11 cellular contexts compared by ENCODE assay signal in genomic region chr3:141482250-141482937, GRCh38.
DNase-seq lines count a peak whose midpoint lies in the region; TF ChIP-seq lines count a peak whose summit lies in the region.
"Had no signal": no experiment of that assay in that cellular context is flagged by ENCODE, and none has a peak within 500 bp of the region (broad histone marks: within the 10 kb centered on the region; RNA-seq: fewer than 3 reads in every experiment).

No MANE protein-coding gene starts in this region.

- DNase-seq in HFF-Myc (ENCODE audit: extremely low read depth, low read depth) (peak; percentile 24), SIG-M5 treated with dmso at 0.1 percent for 504 hours (lab: John Stamatoyannopoulos, UW; ENCODE audit: unreplicated experiment) (peak; percentile 69), fibroblast of pulmonary artery (ENCODE audit: low read depth) (peak; percentile 95), GM20000 (ENCODE audit: low spot score) (no peak), NCI-H524 treated with DMSO at 0.1 percent for 48 hours (lab: John Stamatoyannopoulos, UW) (no peak), globus pallidus (ENCODE audit: low spot score) (no peak)
- DNase-seq in stimulated activated CD4-positive, alpha-beta T cell treated with anti-CD3 and anti-CD28 coated beads, Interleukin-4, amount 100 ng/mL, for 4 hours = no peak
- DNase-seq: activated T-cell treated with anti-CD3 and anti-CD28 coated beads, Interleukin-2, amount 50 U/mL, for 1 hour; naive thymus-derived CD8-positive, alpha-beta T cell had no signal

- H3K4me3 ChIP-seq in ACC112 (ENCODE audit: low read depth, low read length) (no peak overlapping the region), HFF-Myc (replicated peaks; ENCODE audit: low read depth, low read length) (no peak overlapping the region), fibroblast of pulmonary artery (replicated peaks; ENCODE audit: low read depth, low read length) (no peak overlapping the region)

- peak overlapping the region; percentile 29 for H3K27ac ChIP-seq in ACC112 (ENCODE audit: low read depth, low read length)
- H3K27ac ChIP-seq: C4-2B had no signal

- H3K79me2 ChIP-seq in ACC112 (ENCODE audit: control insufficient read depth, insufficient read depth, low read length, unreplicated experiment) = peaks cover under 1% of the 10 kb centered on the region

- peaks cover 33% of the 10 kb centered on the region for H3K4me1 ChIP-seq in ACC112 (ENCODE audit: control insufficient read depth, insufficient read depth, low read length, unreplicated experiment)

- no peaks in the 10 kb centered on the region for H3K36me3 ChIP-seq in ACC112 (ENCODE audit: insufficient read depth, low read length)

- TF ChIP-seq CTCF in HFF-Myc (IDR thresholded peaks at IDR 0.05; ENCODE audit: low read depth, low read length, missing control alignments) (no peak), fibroblast of pulmonary artery (IDR thresholded peaks at IDR 0.05; ENCODE audit: low read length, missing control alignments) (no peak), GM20000 (IDR thresholded peaks at IDR 0.05; ENCODE audit: extremely low read depth, missing control alignments) (no peak)

- no peaks in the 10 kb centered on the region for H3K27me3 ChIP-seq in ACC112 (ENCODE audit: insufficient read depth, low read length)

- no peak overlapping the region for H2AFZ ChIP-seq in ACC112 (ENCODE audit: low read length, unreplicated experiment)

Comparison
In these comparisons a context has a peak if more than half of its experiments do, and no peak if none do; other contexts are left out.
1. DNase-seq: peak in HFF-Myc (single experiment), SIG-M5 treated with dmso at 0.1 percent for 504 hours (single experiment) and fibroblast of pulmonary artery (single experiment); none in GM20000 (single experiment), stimulated activated CD4-positive, alpha-beta T cell treated with anti-CD3 and anti-CD28 coated beads, Interleukin-4, amount 100 ng/mL, for 4 hours (0 of 2), NCI-H524 treated with DMSO at 0.1 percent for 48 hours (single experiment) and globus pallidus (single experiment).